12 cellular contexts compared by ENCODE assay signal in the genomic region with DNA sequence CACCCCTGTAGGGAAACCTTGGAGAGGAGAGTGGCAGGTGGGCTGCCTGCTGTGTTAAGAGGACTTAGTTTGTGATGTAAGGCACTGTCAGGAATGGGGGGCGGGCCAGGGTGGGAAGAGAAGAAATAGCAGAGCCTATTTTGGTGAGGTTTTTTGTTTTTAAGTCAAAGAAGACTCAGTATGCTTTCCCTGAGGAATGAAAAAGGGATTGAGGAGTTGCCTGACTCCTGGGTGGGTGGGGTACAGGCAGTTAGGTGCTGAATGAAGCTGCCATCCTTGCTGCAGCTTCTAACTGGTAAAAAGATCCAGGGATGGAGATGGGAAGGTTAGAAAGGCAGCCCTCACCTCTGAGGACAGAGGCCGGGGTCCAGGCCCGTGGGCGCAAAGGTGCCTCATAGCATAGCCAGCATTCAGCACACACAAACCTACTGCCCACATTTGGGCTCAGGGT. TPM values are rescaled to one million over a fixed set of nuclear protein-coding genes. Genes with fewer than 3 reads are reported as not detected.
DNase-seq lines count a peak whose midpoint lies in the region; ATAC-seq and TF ChIP-seq lines count a peak whose summit lies in the region.
"Had no signal": no experiment of that assay in that cellular context is flagged by ENCODE, and none has a peak within 500 bp of the region (broad histone marks: within the 10 kb centered on the region; RNA-seq: fewer than 3 reads in every experiment).

No MANE protein-coding gene starts in this region.

- ATAC-seq in gastroesophageal sphincter: no peak
- no peak for ATAC-seq in GM19463 (IDR thresholded peaks at IDR 0.05; ENCODE audit: unreplicated experiment)

- H3K4me3 ChIP-seq in AG04450 (ENCODE audit: low read depth, low read length) (no peak overlapping the region), HUES48 (ENCODE audit: low read depth, low read length) (no peak overlapping the region), gastroesophageal sphincter (no peak overlapping the region), sigmoid colon (no peak overlapping the region)
- H3K4me3 ChIP-seq: BLaER1 had no signal

- POLR2A ChIA-PET in AG04450 (lab: Yijun Ruan, JAX): interaction anchor here (0.6 kb wide), 1 partner anchor 154 kb away, joined by 3 read pairs; no protein-coding TSS in a partner anchor

- WGBS in gastroesophageal sphincter (ENCODE audit: low coverage in 1 of 2), 2 donors: 60 to 92% methylated on average over 1 to 2 of the region's 4 CpGs
- 97 to 98% methylated on average over 4 of the region's 4 CpGs for WGBS in sigmoid colon, 2 donors

- H3K9me3 ChIP-seq in AG04450 (ENCODE audit: control insufficient read depth, insufficient read depth, low read length) (no peaks in the 10 kb centered on the region), HUES48 (ENCODE audit: control insufficient read depth, insufficient read depth, low read length) (no peaks in the 10 kb centered on the region), gastroesophageal sphincter (no peaks in the 10 kb centered on the region), sigmoid colon (no peaks in the 10 kb centered on the region)
- H3K9me3 ChIP-seq: BLaER1 had no signal

- H3K36me3 ChIP-seq in HUES48 (ENCODE audit: control insufficient read depth, insufficient read depth, low read length): peaks cover 70% of the 10 kb centered on the region
- peaks cover 0 to 53% of the 10 kb centered on the region in 2 donors for H3K36me3 ChIP-seq in gastroesophageal sphincter
- H3K36me3 ChIP-seq in sigmoid colon: peaks cover 4 to 42% (median 12%) of the 10 kb centered on the region in 4 donors

- TF ChIP-seq CTCF in AG04450 (IDR thresholded peaks at IDR 0.05; ENCODE audit: low read depth, low read length) (no peak), gastroesophageal sphincter (IDR thresholded peaks at IDR 0.05) (no peak), sigmoid colon (IDR thresholded peaks at IDR 0.05) (no peak)

- TF ChIP-seq POLR2A in gastroesophageal sphincter (IDR thresholded peaks at IDR 0.05) (no peak), sigmoid colon (IDR thresholded peaks at IDR 0.05) (no peak)

- TF ChIP-seq EP300 in gastroesophageal sphincter (IDR thresholded peaks at IDR 0.05) (no peak), sigmoid colon (IDR thresholded peaks at IDR 0.05) (no peak)

- DNase-seq in AG04450 (ENCODE audit: low read depth, low spot score) (no peak), sigmoid colon (no peak), NCI-H526 (lab: John Stamatoyannopoulos, UW) (no peak), UCSD-AML1 (lab: John Stamatoyannopoulos, UW; ENCODE audit: unreplicated experiment) (no peak)
- no peak for DNase-seq in stimulated activated CD4-positive, alpha-beta T cell treated with anti-CD3 and anti-CD28 coated beads, Interleukin-2, amount 100 ng/mL, for 48 hours
- DNase-seq: NCI-H510A treated with DMSO at 0.1 percent for 48 hours, SHP77 had no signal

- H3K4me1 ChIP-seq in HUES48 (ENCODE audit: control insufficient read depth, insufficient read depth, low read length) (peaks cover 6% of the 10 kb centered on the region), gastroesophageal sphincter (peaks cover 18 to 98% (median 66%) of the 10 kb centered on the region in 3 donors), sigmoid colon (peaks cover 0 to 84% (median 81%) of the 10 kb centered on the region in 4 donors)
- H3K4me1 ChIP-seq: BLaER1, parathyroid adenoma had no signal

- peak overlapping the region; percentile 39 for H3K27ac ChIP-seq in AG04450 (ENCODE audit: low read depth, low read length)
- peak overlapping the region; percentile 74 for H3K27ac ChIP-seq in HUES48 (ENCODE audit: low read depth, low read length)
- H3K27ac ChIP-seq in gastroesophageal sphincter: peak overlapping the region; percentile 29 to 90 (median 84)
- H3K27ac ChIP-seq in sigmoid colon: peak overlapping the region; percentile 74 to 83 (median 80)
- H3K27ac ChIP-seq: BLaER1, parathyroid adenoma had no signal

- no peaks in the 10 kb centered on the region for H3K27me3 ChIP-seq in AG04450 (ENCODE audit: control insufficient read depth, insufficient read depth, low read length)
- H3K27me3 ChIP-seq in HUES48 (ENCODE audit: control insufficient read depth, insufficient read depth, low read length): no peaks in the 10 kb centered on the region
- H3K27me3 ChIP-seq in gastroesophageal sphincter: no peaks in the 10 kb centered on the region
- H3K27me3 ChIP-seq in sigmoid colon: no peaks in the 10 kb centered on the region

- intact Hi-C loops in sigmoid colon (cut with DNase I): loop anchor here (10.0 kb wide), 1 partner anchor 240 kb away; no protein-coding TSS in a partner anchor

- H3K9ac ChIP-seq in HUES48 (ENCODE audit: low read depth, low read length): no peak overlapping the region
- H3K9ac ChIP-seq: BLaER1, parathyroid adenoma had no signal

- CTCF ChIA-PET in AG04450 (lab: Charles Lee): interaction anchor here (1.1 to 7.3 kb wide), 4 partner anchors 154 to 236 kb away, joined by 4 to 170 read pairs (median 6); partner anchors contain the start of gene LPIN3

RNA-seq across cellular contexts. Expression of gene PLCG1, which starts 37.9 kb away (rescaled TPM):
- polyA plus RNA-seq in AG04450 (2011; rRNA removed) (54.6 and 71.8 TPM in 2 replicates), sigmoid colon (10 to 100 TPM in 2 of 3 donors, 1 to 10 TPM in 1; 9.9 to 57.6 (median 19.8) TPM)
- 102 and 122 TPM in 2 replicates for polyA minus RNA-seq in AG04450 (2011; rRNA and poly(A)+ RNA removed)
- total RNA-seq in gastroesophageal sphincter (100 to 1,000 TPM in 2 of 4 donors, 10 to 100 TPM in 2; 42.3 to 173 (median 94.7) TPM), sigmoid colon (100 to 1,000 TPM in 1 of 4 donors, 10 to 100 TPM in 3; 48.5 to 152 (median 67.0) TPM)
